8 cellular contexts compared by ENCODE assay signal in genomic region chr7:50449501-50449880, GRCh38. TPM values are rescaled to one million over a fixed set of nuclear protein-coding genes. Genes with fewer than 3 reads are reported as not detected.
DNase-seq lines count a peak whose midpoint lies in the region; ATAC-seq, FAIRE-seq and TF ChIP-seq lines count a peak whose summit lies in the region.

No MANE protein-coding gene starts in this region.

- CTCF ChIA-PET in HepG2 (lab: Yijun Ruan, JAX; ENCODE audit: low intra/inter-chr PET ratio, low total read pairs): no interaction called here

- H3K4me3 Mint-ChIP-seq in stimulated activated naive CD8-positive, alpha-beta T cell treated with anti-CD3 and anti-CD28 coated beads, Interleukin-15, Interleukin-2, amounts not matched to agents 100 ng/mL and 50 ng/mL, for 24 hours: peak overlapping the region; percentile 91

- no peak for TF ChIP-seq EP300 in HepG2 (IDR thresholded peaks at IDR 0.05; ENCODE audit: low read depth in 2 of 2, low read length in 2 of 2)
- TF ChIP-seq EP300 in HepG2 (CRISPR knock-in tag; IDR thresholded peaks at IDR 0.05; ENCODE audit: borderline replicate concordance): no peak

- FAIRE-seq in HepG2 (lab: Jason Lieb, UNC): no peak
- FAIRE-seq in GM12891 (lab: Jason Lieb, UNC): no peak

- no peak for ATAC-seq in stimulated activated naive CD8-positive, alpha-beta T cell treated with anti-CD3 and anti-CD28 coated beads, Interleukin-15, Interleukin-2, amounts not matched to agents 100 U/mL and 50 U/mL, for 24 hours
- ATAC-seq in activated naive CD4-positive, alpha-beta T cell treated with anti-CD3 and anti-CD28 coated beads, Interleukin-2, amount 50 U/mL, for 72 hours: peak in 1 of 2 donors; percentile 1
- ATAC-seq in HepG2: peak; percentile 35

- WGBS in HepG2 (ENCODE audit: low lambda C conversion rate): 1% methylated on average over 5 of the region's 5 CpGs

- peak overlapping the region; percentile 75 for H3K4me2 ChIP-seq in HepG2 (ENCODE audit: low read depth, low read length)

- TF ChIP-seq RAD21 in HepG2 (CRISPR knock-in tag; IDR thresholded peaks at IDR 0.05): no peak

- peaks cover 8% of the 10 kb centered on the region for H3K79me2 ChIP-seq in HepG2 (ENCODE audit: insufficient read depth, low read length)

- BruUV-seq in HepG2 (replicated peaks; lab: Mats Ljungman, UMichigan): no TSS peak

- POLR2A ChIA-PET in HepG2 (lab: Yijun Ruan, JAX): interaction anchor here (1.4 kb wide), 1 partner anchor 14 kb away, joined by 4 read pairs; no protein-coding TSS in a partner anchor

- H3K36me3 Mint-ChIP-seq in stimulated activated naive CD8-positive, alpha-beta T cell treated with anti-CD3 and anti-CD28 coated beads, Interleukin-15, Interleukin-2, amounts not matched to agents 100 ng/mL and 50 ng/mL, for 24 hours (ENCODE audit: low read depth): peaks cover 38% of the 10 kb centered on the region
- H3K36me3 Mint-ChIP-seq in activated naive CD4-positive, alpha-beta T cell treated with anti-CD3 and anti-CD28 coated beads, Interleukin-2, amount 50 U/mL, for 72 hours: peaks cover 22 to 35% of the 10 kb centered on the region in 2 donors

- H2AFZ ChIP-seq in HepG2 (ENCODE audit: low read length): no peak overlapping the region

- H3K27me3 Mint-ChIP-seq in stimulated activated naive CD8-positive, alpha-beta T cell treated with anti-CD3 and anti-CD28 coated beads, Interleukin-15, Interleukin-2, amounts not matched to agents 100 ng/mL and 50 ng/mL, for 24 hours: no peaks in the 10 kb centered on the region

- H3K36me3 ChIP-seq in HepG2 (replicated peaks in 1 of 2; ENCODE audit: control insufficient read depth in 1 of 2, insufficient read depth in 2 of 2, low read length in 2 of 2) (peaks cover 2 to 9% of the 10 kb centered on the region in 2 experiments; a peak in 2 of 5 replicates), vagina (peaks cover 0 to 13% of the 10 kb centered on the region in 2 donors)

- H3K4me1 ChIP-seq in HepG2 (ENCODE audit: insufficient read depth, low read length) (peaks cover 38% of the 10 kb centered on the region), vagina (peaks cover 4% of the 10 kb centered on the region)

- peak overlapping the region; percentile 91 for H3K27ac Mint-ChIP-seq in stimulated activated naive CD8-positive, alpha-beta T cell treated with anti-CD3 and anti-CD28 coated beads, Interleukin-15, Interleukin-2, amounts not matched to agents 100 ng/mL and 50 ng/mL, for 24 hours
- peak overlapping the region; percentile 1 to 99 for H3K27ac Mint-ChIP-seq in activated naive CD4-positive, alpha-beta T cell treated with anti-CD3 and anti-CD28 coated beads, Interleukin-2, amount 50 U/mL, for 72 hours

- intact Hi-C loops in HepG2 (cut with micrococcal nuclease; ENCODE audit: unreplicated experiment) (no loop called here), vagina (cut with DNase I) (no loop called here)

- H3K27me3 ChIP-seq in HepG2 (ENCODE audit: control insufficient read depth in 1 of 2, insufficient read depth in 2 of 2, low read length in 2 of 2): no peaks in the 10 kb centered on the region
- no peaks in the 10 kb centered on the region for H3K27me3 ChIP-seq in vagina

- in situ Hi-C loops in HepG2 (cut with HindIII; ENCODE audit: extremely low pct_ligation_motif_present, low pct_unique_long_range_greater_than_20kb): no loop called here
- in situ Hi-C loops in GM13977 (cut with MboI; ENCODE audit: low pct_unique_long_range_greater_than_20kb, low sequenced_read_pairs, unreplicated experiment): no loop called here

- H3K4me3 ChIP-seq in HepG2 (replicated peaks in 1 of 3; ENCODE audit: insufficient read depth in 1 of 3, low read depth in 2 of 3, low read length in 3 of 3) (peak overlapping the region; percentile 72 to 96 (median 90)), vagina (peak overlapping the region; percentile 67 to 76)

- no peaks in the 10 kb centered on the region for H3K9me3 Mint-ChIP-seq in stimulated activated naive CD8-positive, alpha-beta T cell treated with anti-CD3 and anti-CD28 coated beads, Interleukin-15, Interleukin-2, amounts not matched to agents 100 ng/mL and 50 ng/mL, for 24 hours
- no peaks in the 10 kb centered on the region for H3K9me3 Mint-ChIP-seq in activated naive CD4-positive, alpha-beta T cell treated with anti-CD3 and anti-CD28 coated beads, Interleukin-2, amount 50 U/mL, for 72 hours

- TF ChIP-seq CTCF in HepG2 (CRISPR knock-in tag; IDR thresholded peaks at IDR 0.05) (no peak), vagina (IDR thresholded peaks at IDR 0.05) (no peak), GM13977 (IDR thresholded peaks at IDR 0.05; ENCODE audit: extremely low read depth, insufficient read depth, missing control alignments) (no peak)

- DNase-seq in stimulated activated naive CD8-positive, alpha-beta T cell treated with anti-CD3 and anti-CD28 coated beads, Interleukin-15, Interleukin-2, amounts not matched to agents 100 U/mL and 50 U/mL, for 24 hours: no peak
- DNase-seq in activated naive CD4-positive, alpha-beta T cell treated with anti-CD3 and anti-CD28 coated beads, Interleukin-2, amount 50 U/mL, for 72 hours (ENCODE audit: low spot score in 2 of 2): no peak
- DNase-seq in HepG2 (ENCODE audit: low spot score) (no peak), vagina (ENCODE audit: extremely low spot score in 2 of 2) (no peak), GM13977 (ENCODE audit: low spot score) (no peak), GM12891 (ENCODE audit: insufficient read length, low spot score) (no peak), NCI-H1930 (lab: John Stamatoyannopoulos, UW) (no peak)

- H3K4me1 Mint-ChIP-seq in stimulated activated naive CD8-positive, alpha-beta T cell treated with anti-CD3 and anti-CD28 coated beads, Interleukin-15, Interleukin-2, amounts not matched to agents 100 ng/mL and 50 ng/mL, for 24 hours (ENCODE audit: low read depth): peaks cover 52% of the 10 kb centered on the region

- no peaks in the 10 kb centered on the region for H4K20me1 ChIP-seq in HepG2 (ENCODE audit: insufficient read depth, low read length)

- H3K9ac ChIP-seq in HepG2 (ENCODE audit: insufficient read depth, low read depth, low read length): peak overlapping the region; percentile 70

- H3K27ac ChIP-seq in HepG2 (ENCODE audit: extremely low read length, insufficient read depth, low read length): peak overlapping the region; percentile 51
- H3K27ac ChIP-seq in vagina: peak overlapping the region; percentile 77

- TF ChIP-seq POLR2A in HepG2 (IDR thresholded peaks at IDR 0.05; ENCODE audit: insufficient read depth in 1 of 2, low read depth in 2 of 2, low read length in 2 of 2) (no peak), vagina (IDR thresholded peaks at IDR 0.05) (no peak), GM12891 (IDR thresholded peaks at IDR 0.05; ENCODE audit: low read depth, low read length) (no peak)

- no peaks in the 10 kb centered on the region for H3K9me3 ChIP-seq in HepG2 (ENCODE audit: low read length)
- H3K9me3 ChIP-seq in vagina: no peaks in the 10 kb centered on the region

TF ChIP-seq in GM12891, 5 proteins besides CTCF, POLR2A, EP300 and RAD21:
- no peak for TF ChIP-seq POU2F2 (IDR thresholded peaks at IDR 0.05; ENCODE audit: low read depth, low read length)
- no peak for TF ChIP-seq PAX5 (IDR thresholded peaks at IDR 0.05; ENCODE audit: insufficient read depth, low read length, severe bottlenecking)
- no peak for TF ChIP-seq TAF1 (IDR thresholded peaks at IDR 0.05; ENCODE audit: low read depth, low read length)

RNA-seq across cellular contexts. Expression of gene FIGNL1, which starts 0.7 kb away (rescaled TPM):
- total RNA-seq in activated naive CD4-positive, alpha-beta T cell treated with anti-CD3 and anti-CD28 coated beads, Interleukin-2, amount 50 U/mL, for 72 hours: 10 to 100 TPM; 46.0 to 50.7 TPM
- 20.9 and 28.0 TPM in 2 replicates for total RNA-seq in HepG2 (2016; rRNA removed; fragmentation: Illumina TruSeq; extraction: Trizol)
- 2.0 and 2.4 TPM in 2 replicates for total RNA-seq in HepG2 (2016; cell fraction: cytosol; rRNA removed; fragmentation: Illumina TruSeq; extraction: Trizol; ENCODE audit: low read depth)
- 17.5 and 28.7 TPM in 2 replicates for total RNA-seq in HepG2 (2016; cell fraction: insoluble cytoplasmic fraction; rRNA removed; fragmentation: Illumina TruSeq; extraction: Trizol)
- 5.7 and 6.4 TPM in 2 replicates for total RNA-seq in HepG2 (2016; cell fraction: membrane; rRNA removed; fragmentation: Illumina TruSeq; extraction: Trizol)
- 15.1 and 16.9 TPM in 2 replicates for total RNA-seq in HepG2 (2016; cell fraction: nucleus; rRNA removed; fragmentation: Illumina TruSeq; extraction: Trizol)
- polyA plus RNA-seq in HepG2 (2011; rRNA removed): 4.0 and 6.3 TPM in 2 replicates
- 1.3 and 1.5 TPM in 2 replicates for polyA plus RNA-seq in HepG2 (2011; cell fraction: cytosol; rRNA removed)
- polyA plus RNA-seq in HepG2 (2011; cell fraction: nucleus; rRNA removed): 2.8 and 3.7 TPM in 2 replicates
- 3.2 and 5.2 TPM in 2 replicates for polyA plus RNA-seq in HepG2 (2012)
- polyA plus RNA-seq in HepG2 (2016; cell fraction: cytosol; fragmentation: Illumina TruSeq; extraction: Trizol; ENCODE audit: low read depth): 0.41 and 0.53 TPM in 2 replicates
- polyA plus RNA-seq in HepG2 (2016; cell fraction: insoluble cytoplasmic fraction; fragmentation: Illumina TruSeq; extraction: Trizol; ENCODE audit: low read depth): 17.2 and 19.0 TPM in 2 replicates
- 1.4 and 1.5 TPM in 2 replicates for polyA plus RNA-seq in HepG2 (2016; cell fraction: membrane; fragmentation: Illumina TruSeq; extraction: Trizol; ENCODE audit: low read depth)
- polyA plus RNA-seq in HepG2 (2016; cell fraction: nucleus; fragmentation: Illumina TruSeq; extraction: Trizol; ENCODE audit: insufficient read depth, low read depth): 15.8 and 16.9 TPM in 2 replicates
- polyA minus RNA-seq in HepG2 (2011; rRNA and poly(A)+ RNA removed; ENCODE audit: low replicate concordance): 8.0 and 34.7 TPM in 2 replicates
- polyA minus RNA-seq in HepG2 (2011; cell fraction: cytosol; rRNA and poly(A)+ RNA removed): 2.7 and 7.0 TPM in 2 replicates
- polyA minus RNA-seq in HepG2 (2011; cell fraction: nucleus; rRNA and poly(A)+ RNA removed): 13.6 and 16.1 TPM in 2 replicates
- 7.9 TPM for total RNA-seq in vagina
- polyA plus RNA-seq in GM12891 (2012; ENCODE audit: low read depth, missing spikeins): 9.0 TPM
